In genomic region chr7:20012100-20012499, GRCh38 we compare ENCODE assay signal across 25 cellular contexts.
DNase-seq lines count a peak whose midpoint lies in the region; ATAC-seq, FAIRE-seq and TF ChIP-seq lines count a peak whose summit lies in the region.
"Had no signal": no experiment of that assay in that cellular context is flagged by ENCODE, and none has a peak within 500 bp of the region (broad histone marks: within the 10 kb centered on the region; RNA-seq: fewer than 3 reads in every experiment).

No MANE protein-coding gene starts in this region.

- H3K27me3 ChIP-seq in HepG2 (ENCODE audit: control insufficient read depth in 1 of 2, insufficient read depth in 2 of 2, low read length in 2 of 2) (no peaks in the 10 kb centered on the region), right lobe of liver (no peaks in the 10 kb centered on the region), IMR-90 (ENCODE audit: control insufficient read depth, insufficient read depth, low read length) (no peaks in the 10 kb centered on the region), K562 (ENCODE audit: control insufficient read depth in 2 of 2, insufficient read depth in 2 of 2, low read length in 2 of 2) (no peaks in the 10 kb centered on the region), mesendoderm (ENCODE audit: insufficient read depth, low read length, poor library complexity) (no peaks in the 10 kb centered on the region)
- H3K27me3 ChIP-seq: BLaER1 treated with 17β-estradiol and CSF1 and Interleukin-3, amounts not matched to agents 10 nM and 100 nM had no signal

- no peak overlapping the region for H2BK15ac ChIP-seq in IMR-90 (ENCODE audit: low read depth, low read length)
- peak overlapping the region; percentile 19 for H2BK15ac ChIP-seq in mesendoderm (replicated peaks; ENCODE audit: low read depth)

- no peak overlapping the region for H3K4me2 ChIP-seq in HepG2 (ENCODE audit: low read depth, low read length)
- H3K4me2 ChIP-seq in IMR-90 (ENCODE audit: low read depth, low read length) = no peak overlapping the region
- H3K4me2 ChIP-seq in K562 (ENCODE audit: insufficient read depth, low read length) = no peak overlapping the region
- no peak overlapping the region for H3K4me2 ChIP-seq in mesendoderm (ENCODE audit: low read length)

- TF ChIP-seq POLR2A in HepG2 (IDR thresholded peaks at IDR 0.05; ENCODE audit: insufficient read depth in 1 of 2, low read depth in 2 of 2, low read length in 2 of 2) = no peak
- no peak for TF ChIP-seq POLR2A in right lobe of liver (IDR thresholded peaks at IDR 0.05)
- no peak for TF ChIP-seq POLR2A in IMR-90 (IDR thresholded peaks at IDR 0.05; ENCODE audit: low read depth, low read length)
- TF ChIP-seq POLR2A in K562 (conservative IDR thresholded peaks at IDR 0.05) = no peak

- H3K4me3 ChIP-seq in HepG2 (replicated peaks in 1 of 3; ENCODE audit: insufficient read depth in 1 of 3, low read depth in 2 of 3, low read length in 3 of 3) (no peak overlapping the region), right lobe of liver (no peak overlapping the region), IMR-90 (ENCODE audit: insufficient read depth, low read depth, low read length) (no peak overlapping the region), K562 (no peak overlapping the region), mesendoderm (ENCODE audit: low read length) (no peak overlapping the region)
- H3K4me3 ChIP-seq: BLaER1 treated with 17β-estradiol and CSF1 and Interleukin-3, amounts not matched to agents 10 nM and 100 nM; GM12878 had no signal

- no peak overlapping the region for H3K56ac ChIP-seq in IMR-90 (ENCODE audit: extremely low read depth, insufficient read depth, low read length)
- H3K56ac ChIP-seq in mesendoderm (ENCODE audit: low read length) = no peak overlapping the region

- no peak for TF ChIP-seq EP300 in HepG2 (IDR thresholded peaks at IDR 0.05; ENCODE audit: low read depth in 2 of 2, low read length in 2 of 2)
- no peak for TF ChIP-seq EP300 in HepG2 (CRISPR knock-in tag; IDR thresholded peaks at IDR 0.05; ENCODE audit: borderline replicate concordance)
- no peak for TF ChIP-seq EP300 in K562 (IDR thresholded peaks at IDR 0.05; ENCODE audit: low read length)

- no peak overlapping the region for H2AFZ ChIP-seq in HepG2 (ENCODE audit: low read length)
- no peak overlapping the region for H2AFZ ChIP-seq in IMR-90 (replicated peaks; ENCODE audit: low read length, poor library complexity)
- no peak overlapping the region for H2AFZ ChIP-seq in K562 (ENCODE audit: low read depth, low read length)

- no peak overlapping the region for H3K14ac ChIP-seq in IMR-90 (replicated peaks; ENCODE audit: low read depth, low read length)

- POLR2A ChIA-PET in HepG2 (lab: Yijun Ruan, JAX) = no interaction called here
- POLR2A ChIA-PET in IMR-90 (lab: Charles Lee; ENCODE audit: unreplicated experiment) = no interaction called here
- POLR2A ChIA-PET in K562 (lab: Yijun Ruan, JAX) = no interaction called here

- H4K8ac ChIP-seq in IMR-90 (ENCODE audit: low read depth in 2 of 2, low read length in 2 of 2) = no peak overlapping the region
- H4K8ac ChIP-seq in mesendoderm (ENCODE audit: low read depth, low read length) = no peak overlapping the region

- H3K4ac ChIP-seq in IMR-90 (ENCODE audit: low read depth, low read length) = no peak overlapping the region
- H3K4ac ChIP-seq in mesendoderm (ENCODE audit: low read depth, low read length) = no peak overlapping the region

- no peak overlapping the region for H4K91ac ChIP-seq in IMR-90 (ENCODE audit: insufficient read depth, low read depth, low read length)

- H2BK120ac ChIP-seq in IMR-90 (ENCODE audit: low read depth, low read length) = no peak overlapping the region
- H2BK120ac ChIP-seq in mesendoderm (ENCODE audit: low read depth, low read length) = no peak overlapping the region

- H4K5ac ChIP-seq in IMR-90 (ENCODE audit: low read depth, low read length) = no peak overlapping the region
- no peak overlapping the region for H4K5ac ChIP-seq in mesendoderm (ENCODE audit: low read length)

- ATAC-seq in HepG2 = no peak
- no peak for ATAC-seq in right lobe of liver
- ATAC-seq in IMR-90 (ENCODE audit: low read depth) = no peak
- no peak for ATAC-seq in K562
- ATAC-seq: CD8-positive, alpha-beta T cell; GM12878 had no signal

- no peak overlapping the region for H3K18ac ChIP-seq in IMR-90 (ENCODE audit: low read depth, low read length)
- H3K18ac ChIP-seq in mesendoderm (ENCODE audit: low read length) = no peak overlapping the region

- in situ Hi-C loops in HepG2 (cut with HindIII; ENCODE audit: extremely low pct_ligation_motif_present, low pct_unique_long_range_greater_than_20kb) (no loop called here), IMR-90 (cut with MboI; ENCODE audit: low sequenced_read_pairs) (no loop called here), K562 (cut with MboI) (no loop called here)

- DNase-seq in HepG2 (ENCODE audit: low spot score) (no peak), right lobe of liver (no peak), IMR-90 (no peak), K562 (ENCODE audit: extremely low read depth in 1 of 4, low spot score in 3 of 4) (no peak), mesendoderm (no peak), 8988T (no peak), COLO668 (lab: John Stamatoyannopoulos, UW; ENCODE audit: unreplicated experiment) (no peak)
- no peak for DNase-seq in central memory CD4-positive, alpha-beta T cell
- DNase-seq: AML-193; CD4-positive, alpha-beta T cell; CD8-positive, alpha-beta T cell; COR-L47; DMS 273 treated with DMSO at 0.1 percent for 48 hours; DMS153; DMS53; DMS79; DND-41; EL; GDM1 had no signal

- no peaks in the 10 kb centered on the region for H3K79me1 ChIP-seq in IMR-90 (ENCODE audit: low read depth in 1 of 2, low read length in 2 of 2)
- H3K79me1 ChIP-seq in mesendoderm (ENCODE audit: low read length) = no peaks in the 10 kb centered on the region

- H4K20me1 ChIP-seq in HepG2 (ENCODE audit: insufficient read depth, low read length) = no peaks in the 10 kb centered on the region
- no peaks in the 10 kb centered on the region for H4K20me1 ChIP-seq in IMR-90 (ENCODE audit: insufficient read depth, low read length)
- H4K20me1 ChIP-seq in K562 (replicated peaks; ENCODE audit: control insufficient read depth, insufficient read depth, low read length) = no peaks in the 10 kb centered on the region
- H4K20me1 ChIP-seq: BLaER1 treated with 17β-estradiol and CSF1 and Interleukin-3, amounts not matched to agents 10 nM and 100 nM had no signal

- no peak overlapping the region for H2BK20ac ChIP-seq in IMR-90 (ENCODE audit: low read depth, low read length)

- intact Hi-C loops in HepG2 (cut with micrococcal nuclease; ENCODE audit: unreplicated experiment) (no loop called here), right lobe of liver (cut with DNase I) (no loop called here), IMR-90 (cut with micrococcal nuclease) (no loop called here), K562 (cut with micrococcal nuclease) (no loop called here)

- H3K9me1 ChIP-seq in IMR-90 (ENCODE audit: insufficient read depth, low read length) = no peaks in the 10 kb centered on the region
- H3K9me1 ChIP-seq in K562 (ENCODE audit: control insufficient read depth, insufficient read depth, low read length) = no peaks in the 10 kb centered on the region

- no peak for TF ChIP-seq RAD21 in HepG2 (CRISPR knock-in tag; IDR thresholded peaks at IDR 0.05)
- no peak for TF ChIP-seq RAD21 in IMR-90 (IDR thresholded peaks at IDR 0.05; ENCODE audit: low read length)
- TF ChIP-seq RAD21 in K562 (CRISPR knock-in tag; conservative IDR thresholded peaks at IDR 0.05 in 1 of 2, IDR thresholded peaks at IDR 0.05 in 1 of 2) = no peak

- 5% methylated on average over 2 of the region's 2 CpGs for WGBS in HepG2 (ENCODE audit: low lambda C conversion rate)
- WGBS in right lobe of liver (ENCODE audit: insufficient coverage, low coverage, low lambda C conversion rate, missing lambda C conversion rate) = 52% methylated on average over 2 of the region's 2 CpGs
- no CpG with 5 or more reads among the region's 2 CpGs for WGBS in IMR-90 (ENCODE audit: extremely low coverage in 2 of 2, insufficient read length in 1 of 2), 2 experiments
- WGBS in K562 (ENCODE audit: insufficient coverage, low coverage, missing lambda C conversion rate) = 4% methylated on average over 2 of the region's 2 CpGs
- no CpG with 5 or more reads among the region's 2 CpGs for WGBS in mesendoderm (ENCODE audit: extremely low coverage, insufficient coverage, low lambda C conversion rate)

- H2BK5ac ChIP-seq in IMR-90 (ENCODE audit: low read depth, low read length, poor library complexity, severe bottlenecking) = no peak overlapping the region
- no peak overlapping the region for H2BK5ac ChIP-seq in mesendoderm (ENCODE audit: low read length)

- H3K9me3 ChIP-seq in HepG2 (ENCODE audit: low read length) = peaks cover 53% of the 10 kb centered on the region; the same call in 1 of the 2 replicates
- no peaks in the 10 kb centered on the region for H3K9me3 ChIP-seq in right lobe of liver
- H3K9me3 ChIP-seq in IMR-90 (ENCODE audit: control insufficient read depth, insufficient read depth, low read length) = no peaks in the 10 kb centered on the region
- no peaks in the 10 kb centered on the region for H3K9me3 ChIP-seq in K562 (replicated peaks; ENCODE audit: control insufficient read depth, insufficient read depth, low read depth, low read length)
- H3K9me3 ChIP-seq: BLaER1 treated with 17β-estradiol and CSF1 and Interleukin-3, amounts not matched to agents 10 nM and 100 nM had no signal

- dilution Hi-C loops in IMR-90 (cut with HindIII; ENCODE audit: low sequenced_read_pairs, unreplicated experiment) = no loop called here

- H3K9ac ChIP-seq in HepG2 (ENCODE audit: insufficient read depth, low read depth, low read length) (no peak overlapping the region), IMR-90 (ENCODE audit: low read depth, low read length) (no peak overlapping the region), K562 (ENCODE audit: insufficient read depth in 1 of 2, low read depth in 2 of 2, low read length in 2 of 2) (no peak overlapping the region), mesendoderm (ENCODE audit: low read length) (no peak overlapping the region)
- H3K9ac ChIP-seq: BLaER1 treated with 17β-estradiol and CSF1 and Interleukin-3, amounts not matched to agents 10 nM and 100 nM had no signal

- no peaks in the 10 kb centered on the region for H3K79me2 ChIP-seq in HepG2 (ENCODE audit: insufficient read depth, low read length)
- H3K79me2 ChIP-seq in K562 (ENCODE audit: control insufficient read depth, insufficient read depth, low read length) = no peaks in the 10 kb centered on the region
- no peaks in the 10 kb centered on the region for H3K79me2 ChIP-seq in mesendoderm (ENCODE audit: control insufficient read depth, insufficient read depth, low read length)

- no peak overlapping the region for H3K27ac ChIP-seq in HepG2 (ENCODE audit: extremely low read length, insufficient read depth, low read length)
- H3K27ac ChIP-seq in right lobe of liver = no peak overlapping the region
- H3K27ac ChIP-seq in IMR-90 (ENCODE audit: insufficient read depth, low read length) = no peak overlapping the region
- no peak overlapping the region for H3K27ac ChIP-seq in K562 (ENCODE audit: extremely low read depth, low read depth, low read length)
- H3K27ac ChIP-seq in mesendoderm (ENCODE audit: low read depth, low read length) = no peak overlapping the region
- H3K27ac ChIP-seq: 22Rv1; BLaER1 treated with 17β-estradiol and CSF1 and Interleukin-3, amounts not matched to agents 10 nM and 100 nM; C4-2B had no signal

- H3K23ac ChIP-seq in IMR-90 (ENCODE audit: low read depth, low read length) (no peak overlapping the region), mesendoderm (ENCODE audit: low read length) (no peak overlapping the region)

- no peak overlapping the region for H2AK9ac ChIP-seq in IMR-90 (replicated peaks; ENCODE audit: low read depth, low read length, poor library complexity)

- TF ChIP-seq CTCF in HepG2 (CRISPR knock-in tag; IDR thresholded peaks at IDR 0.05) (no peak), right lobe of liver (IDR thresholded peaks at IDR 0.05) (no peak), IMR-90 (conservative IDR thresholded peaks at IDR 0.05; ENCODE audit: low read depth, low read length) (no peak), K562 (IDR thresholded peaks at IDR 0.05 in 2 of 3, conservative IDR thresholded peaks at IDR 0.05 in 1 of 3; ENCODE audit: insufficient read depth in 2 of 3, low read depth in 1 of 3, low read length in 3 of 3) (no peak)

- no peaks in the 10 kb centered on the region for H3K4me1 ChIP-seq in HepG2 (ENCODE audit: insufficient read depth, low read length)
- no peaks in the 10 kb centered on the region for H3K4me1 ChIP-seq in right lobe of liver
- no peaks in the 10 kb centered on the region for H3K4me1 ChIP-seq in IMR-90 (ENCODE audit: control insufficient read depth, insufficient read depth, low read length)
- no peaks in the 10 kb centered on the region for H3K4me1 ChIP-seq in K562 (replicated peaks in 1 of 2; ENCODE audit: control insufficient read depth in 2 of 2, insufficient read depth in 2 of 2, low read length in 2 of 2)
- no peaks in the 10 kb centered on the region for H3K4me1 ChIP-seq in mesendoderm (ENCODE audit: control insufficient read depth, low read depth, low read length)

- H2AK5ac ChIP-seq in IMR-90 (ENCODE audit: low read depth, low read length) (no peak overlapping the region), mesendoderm (ENCODE audit: low read length) (no peak overlapping the region)

- FAIRE-seq in HepG2 (lab: Jason Lieb, UNC) (no peak), K562 (lab: Jason Lieb, UNC) (no peak)
- FAIRE-seq: A204.1, GM12878, GM18507 had no signal

- CTCF ChIA-PET in HepG2 (lab: Yijun Ruan, JAX; ENCODE audit: low intra/inter-chr PET ratio, low total read pairs) = no interaction called here
- CTCF ChIA-PET in IMR-90 (lab: Yijun Ruan, JAX) = no interaction called here
- CTCF ChIA-PET in K562 (lab: Yijun Ruan, JAX; ENCODE audit: low intra/inter-chr PET ratio) = no interaction called here

- BruUV-seq in HepG2 (replicated peaks; lab: Mats Ljungman, UMichigan) (no TSS peak), IMR-90 (replicated peaks; lab: Mats Ljungman, UMichigan) (no TSS peak), K562 (replicated peaks; lab: Mats Ljungman, UMichigan) (no TSS peak)

- H3K36me3 ChIP-seq in HepG2 (replicated peaks in 1 of 2; ENCODE audit: control insufficient read depth in 1 of 2, insufficient read depth in 2 of 2, low read length in 2 of 2) = no peaks in the 10 kb centered on the region
- no peaks in the 10 kb centered on the region for H3K36me3 ChIP-seq in right lobe of liver
- no peaks in the 10 kb centered on the region for H3K36me3 ChIP-seq in IMR-90 (ENCODE audit: control insufficient read depth, insufficient read depth, low read length)
- H3K36me3 ChIP-seq in K562 (ENCODE audit: control insufficient read depth, insufficient read depth, low read length) = no peaks in the 10 kb centered on the region
- H3K36me3 ChIP-seq in mesendoderm (ENCODE audit: control insufficient read depth, insufficient read depth, low read length) = no peaks in the 10 kb centered on the region
- H3K36me3 ChIP-seq: BLaER1 treated with 17β-estradiol and CSF1 and Interleukin-3, amounts not matched to agents 10 nM and 100 nM had no signal

Comparison
In these comparisons a context has a peak if more than half of its experiments do, and no peak if none do; other contexts are left out.
1. Of the 241 proteins assayed by ChIP-seq in both HepG2 and K562: peak only in HepG2: none; only in K562: none; in both: MAFF and MAFK; in neither: 239.